Comparison of ENCODE assay signal across 11 cellular contexts in the genomic region with DNA sequence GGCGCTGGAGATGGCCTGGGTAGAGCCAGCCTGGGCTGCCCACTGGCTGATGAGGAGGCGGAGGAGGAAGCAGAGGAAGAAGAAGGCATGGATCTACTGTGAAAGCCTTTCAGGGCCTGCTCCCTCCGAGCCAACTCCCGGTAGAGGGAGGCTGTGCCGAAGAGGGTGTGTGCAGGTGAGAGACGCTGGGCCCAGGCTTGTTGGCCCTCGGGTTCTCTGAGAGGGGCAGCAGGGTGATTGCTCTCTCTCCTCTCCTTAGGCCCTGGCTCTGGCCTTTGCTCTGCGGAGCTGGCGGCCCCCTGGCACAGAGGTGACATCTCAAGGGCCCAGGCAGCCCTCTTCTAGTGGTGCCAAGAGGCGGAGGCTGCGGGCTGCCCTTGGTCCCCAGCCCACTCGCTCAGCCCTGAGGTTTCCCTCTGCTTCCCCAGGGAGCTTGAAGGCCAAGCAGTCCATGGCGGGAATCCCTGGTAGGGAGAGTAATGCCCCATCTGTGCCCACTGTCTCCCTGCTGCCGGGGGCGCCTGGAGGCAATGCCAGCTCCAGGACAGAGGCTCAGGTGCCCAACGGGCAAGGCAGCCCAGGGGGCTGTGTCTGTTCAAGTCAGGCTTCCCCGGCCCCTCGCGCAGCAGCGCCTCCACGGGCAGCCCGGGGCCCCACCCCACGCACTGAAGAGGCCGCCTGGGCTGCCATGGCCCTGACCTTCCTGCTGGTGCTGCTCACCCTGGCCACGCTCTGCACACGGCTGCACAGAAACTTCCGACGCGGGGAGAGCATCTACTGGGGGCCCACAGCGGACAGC. TPM values are rescaled to one million over a fixed set of nuclear protein-coding genes. Genes with fewer than 3 reads are reported as not detected.
DNase-seq lines count a peak whose midpoint lies in the region; ATAC-seq and TF ChIP-seq lines count a peak whose summit lies in the region.
"Had no signal": no experiment of that assay in that cellular context is flagged by ENCODE, and none has a peak within 500 bp of the region (broad histone marks: within the 10 kb centered on the region; RNA-seq: fewer than 3 reads in every experiment).

No MANE protein-coding gene starts in this region.

- DNase-seq in activated CD8-positive, alpha-beta memory T cell treated with anti-CD3 and anti-CD28 coated beads for 24 hours = peak; percentile 64
- no peak for DNase-seq in activated CD8-positive, alpha-beta memory T cell treated with anti-CD3 and anti-CD28 coated beads, Interleukin-2, amount 50 U/mL, for 48 hours
- DNase-seq in coronary artery (ENCODE audit: low spot score) (peak; percentile 72), mucosa of descending colon (peak in 2 of 3 donors; percentile 34 to 47), upper lobe of left lung (peak in 1 of 2 donors; percentile 20), SW 1271 (lab: John Stamatoyannopoulos, UW) (no peak), NCI-H2227 (lab: John Stamatoyannopoulos, UW; ENCODE audit: unreplicated experiment) (no peak)
- DNase-seq in activated CD8-positive, alpha-beta T cell treated with anti-CD3 and anti-CD28 coated beads, Interleukin-2, amount 10 ng/mL, durations not matched to agents 7 days and 5 days = no peak
- DNase-seq: NCI-H1436 had no signal

- CTCF ChIA-PET in activated CD8-positive, alpha-beta T cell treated with anti-CD3 and anti-CD28 coated beads, Interleukin-2, amount 10 ng/mL, durations not matched to agents 7 days and 5 days (lab: Charles Lee) = interaction anchor here (1.5 to 10.9 kb wide), 5 partner anchors 20 to 202 kb away, joined by 3 to 99 read pairs (median 5); a partner anchor contains a TSS

- H3K27ac ChIP-seq in coronary artery = peak overlapping the region in 1 of 2 donors; percentile 69
- H3K27ac ChIP-seq in upper lobe of left lung = peak overlapping the region in 1 of 4 donors; percentile 32

- ATAC-seq in mucosa of descending colon (no peak), upper lobe of left lung (ENCODE audit: low FRiP score in 2 of 2) (peak in 1 of 2 donors; percentile 17)
- no peak for ATAC-seq in activated CD8-positive, alpha-beta T cell treated with anti-CD3 and anti-CD28 coated beads, Interleukin-2, amount 10 ng/mL, durations not matched to agents 7 days and 5 days
- ATAC-seq: activated naive CD8-positive, alpha-beta T cell treated with anti-CD3 and anti-CD28 coated beads, Interleukin-2, amount 50 U/mL, for 24 hours had no signal

- peaks cover 29% of the 10 kb centered on the region for H3K36me3 Mint-ChIP-seq in activated CD8-positive, alpha-beta T cell treated with anti-CD3 and anti-CD28 coated beads, Interleukin-2, amount 10 ng/mL, durations not matched to agents 7 days and 5 days (ENCODE audit: low read depth)

- POLR2A ChIA-PET in activated CD8-positive, alpha-beta T cell treated with anti-CD3 and anti-CD28 coated beads, Interleukin-2, amount 10 ng/mL, durations not matched to agents 7 days and 5 days (lab: Charles Lee) = no interaction called here

- H3K4me1 Mint-ChIP-seq in activated CD8-positive, alpha-beta T cell treated with anti-CD3 and anti-CD28 coated beads, Interleukin-2, amount 10 ng/mL, durations not matched to agents 7 days and 5 days (ENCODE audit: low read depth) = peaks cover 16% of the 10 kb centered on the region

- H3K27me3 Mint-ChIP-seq in activated CD8-positive, alpha-beta T cell treated with anti-CD3 and anti-CD28 coated beads, Interleukin-2, amount 10 ng/mL, durations not matched to agents 7 days and 5 days (ENCODE audit: low read depth) = no peaks in the 10 kb centered on the region
- H3K27me3 Mint-ChIP-seq: activated naive CD8-positive, alpha-beta T cell treated with anti-CD3 and anti-CD28 coated beads, Interleukin-2, amount 50 U/mL, for 24 hours had no signal

- no peaks in the 10 kb centered on the region for H3K9me3 Mint-ChIP-seq in activated CD8-positive, alpha-beta T cell treated with anti-CD3 and anti-CD28 coated beads, Interleukin-2, amount 10 ng/mL, durations not matched to agents 7 days and 5 days (ENCODE audit: insufficient read depth)
- H3K9me3 Mint-ChIP-seq: activated naive CD8-positive, alpha-beta T cell treated with anti-CD3 and anti-CD28 coated beads, Interleukin-2, amount 50 U/mL, for 24 hours; HFFc6 had no signal

- TF ChIP-seq EP300 in upper lobe of left lung (IDR thresholded peaks at IDR 0.05) = no peak

- H3K4me1 ChIP-seq in mucosa of descending colon (ENCODE audit: low read depth) (peaks cover 25% of the 10 kb centered on the region), upper lobe of left lung (peaks cover 12 to 45% (median 22%) of the 10 kb centered on the region in 4 donors)

- no peak for TF ChIP-seq POLR2A in upper lobe of left lung (IDR thresholded peaks at IDR 0.05)

- no peak for TF ChIP-seq CTCF in coronary artery (IDR thresholded peaks at IDR 0.05)
- TF ChIP-seq CTCF in mucosa of descending colon (IDR thresholded peaks at IDR 0.05) = no peak
- TF ChIP-seq CTCF in upper lobe of left lung (IDR thresholded peaks at IDR 0.05) = no peak

- no peaks in the 10 kb centered on the region for H3K27me3 ChIP-seq in upper lobe of left lung

- H3K4me3 ChIP-seq in coronary artery (peak overlapping the region; percentile 73), mucosa of descending colon (no peak overlapping the region), upper lobe of left lung (peak overlapping the region in 3 of 4 donors; percentile 27 to 43 (median 37))

- H3K36me3 ChIP-seq in mucosa of descending colon (ENCODE audit: low read depth) (no peaks in the 10 kb centered on the region), upper lobe of left lung (peaks cover 11 to 46% (median 32%) of the 10 kb centered on the region in 4 donors)

- H3K4me3 Mint-ChIP-seq in activated CD8-positive, alpha-beta T cell treated with anti-CD3 and anti-CD28 coated beads, Interleukin-2, amount 10 ng/mL, durations not matched to agents 7 days and 5 days = no peak overlapping the region
- H3K4me3 Mint-ChIP-seq: activated naive CD8-positive, alpha-beta T cell treated with anti-CD3 and anti-CD28 coated beads, Interleukin-2, amount 50 U/mL, for 24 hours; HFFc6 had no signal

- intact Hi-C loops in mucosa of descending colon (cut with DNase I, micrococcal nuclease) = no loop called here

- H3K27ac Mint-ChIP-seq in activated CD8-positive, alpha-beta T cell treated with anti-CD3 and anti-CD28 coated beads, Interleukin-2, amount 10 ng/mL, durations not matched to agents 7 days and 5 days = no peak overlapping the region
- H3K27ac Mint-ChIP-seq: activated naive CD8-positive, alpha-beta T cell treated with anti-CD3 and anti-CD28 coated beads, Interleukin-2, amount 50 U/mL, for 24 hours had no signal

- WGBS in upper lobe of left lung, 2 donors = 93 to 96% methylated on average over 5 to 17 of the region's 30 CpGs

- H3K9me3 ChIP-seq in mucosa of descending colon = no peaks in the 10 kb centered on the region
- H3K9me3 ChIP-seq in upper lobe of left lung = no peaks in the 10 kb centered on the region

RNA-seq across cellular contexts. Expression of a gene that starts 3.6 kb away (rescaled TPM):
- 10 to 100 TPM; 43.9 to 75.4 (median 46.9) TPM for total RNA-seq in mucosa of descending colon
- 100 to 1,000 TPM in 2 of 6 donors, 10 to 100 TPM in 4; 57.3 to 178 (median 75.4) TPM for total RNA-seq in upper lobe of left lung
- 10 to 100 TPM; 96.7 to 97.9 TPM for total RNA-seq in activated CD8-positive, alpha-beta T cell treated with anti-CD3 and anti-CD28 coated beads, Interleukin-2, amount 10 ng/mL, durations not matched to agents 7 days and 5 days

RNA-seq across cellular contexts. Expression of a gene that starts 5.2 kb away (rescaled TPM):
- total RNA-seq in mucosa of descending colon (10 to 100 TPM; 12.9 to 19.5 (median 13.6) TPM), upper lobe of left lung (10 to 100 TPM; 12.8 to 17.8 (median 14.9) TPM)
- 10 to 100 TPM; 21.1 to 21.7 TPM for total RNA-seq in activated CD8-positive, alpha-beta T cell treated with anti-CD3 and anti-CD28 coated beads, Interleukin-2, amount 10 ng/mL, durations not matched to agents 7 days and 5 days

RNA-seq across cellular contexts. Expression of a gene that starts 17.4 kb away (rescaled TPM):
- total RNA-seq in mucosa of descending colon = 10 to 100 TPM; 28.6 to 41.0 (median 37.2) TPM
- 10 to 100 TPM; 34.6 to 88.4 (median 45.5) TPM for total RNA-seq in upper lobe of left lung
- 10 to 100 TPM; 72.7 to 75.1 TPM for total RNA-seq in activated CD8-positive, alpha-beta T cell treated with anti-CD3 and anti-CD28 coated beads, Interleukin-2, amount 10 ng/mL, durations not matched to agents 7 days and 5 days

RNA-seq across cellular contexts. Expression of a gene that starts 20.9 kb away (rescaled TPM):
- total RNA-seq in mucosa of descending colon (10 to 100 TPM in 1 of 3 donors, 1 to 10 TPM in 2; 2.2 to 11.2 (median 3.3) TPM), upper lobe of left lung (10 to 100 TPM in 1 of 6 donors, 1 to 10 TPM in 5; 1.5 to 24.1 (median 3.9) TPM)
- total RNA-seq in activated CD8-positive, alpha-beta T cell treated with anti-CD3 and anti-CD28 coated beads, Interleukin-2, amount 10 ng/mL, durations not matched to agents 7 days and 5 days = 10 to 100 TPM; 11.2 to 12.5 TPM

RNA-seq across cellular contexts. Expression of a gene that starts 50.6 kb away (rescaled TPM):
- total RNA-seq in mucosa of descending colon = 10 to 100 TPM in 1 of 3 donors, 1 to 10 TPM in 2; 1.2 to 21.3 (median 2.5) TPM
- 100 to 1,000 TPM in 1 of 6 donors, 10 to 100 TPM in 3, 1 to 10 TPM in 2; 7.3 to 137 (median 12.2) TPM for total RNA-seq in upper lobe of left lung
- 1 to 10 TPM; 6.2 to 6.3 TPM for total RNA-seq in activated CD8-positive, alpha-beta T cell treated with anti-CD3 and anti-CD28 coated beads, Interleukin-2, amount 10 ng/mL, durations not matched to agents 7 days and 5 days

Comparison
In these comparisons a context has a peak if more than half of its experiments do, and no peak if none do; other contexts are left out.
1. DNase-seq: peak in activated CD8-positive, alpha-beta memory T cell treated with anti-CD3 and anti-CD28 coated beads for 24 hours (single experiment), coronary artery (single experiment) and mucosa of descending colon (2 of 3); none in activated CD8-positive, alpha-beta memory T cell treated with anti-CD3 and anti-CD28 coated beads, Interleukin-2, amount 50 U/mL, for 48 hours (single experiment), SW 1271 (0 of 2), NCI-H2227 (single experiment) and activated CD8-positive, alpha-beta T cell treated with anti-CD3 and anti-CD28 coated beads, Interleukin-2, amount 10 ng/mL, durations not matched to agents 7 days and 5 days (single experiment).